8 cellular contexts compared by ENCODE assay signal in genomic region chrX:100685284-100685996, GRCh38. TPM values are rescaled to one million over a fixed set of nuclear protein-coding genes. Genes with fewer than 3 reads are reported as not detected.
DNase-seq lines count a peak whose midpoint lies in the region; ATAC-seq and TF ChIP-seq lines count a peak whose summit lies in the region.

No MANE protein-coding gene starts in this region.

- ATAC-seq in GM18858 (IDR thresholded peaks at IDR 0.05; ENCODE audit: unreplicated experiment): peak; percentile 72
- peak; percentile 56 for ATAC-seq in HG03103 (IDR thresholded peaks at IDR 0.05; ENCODE audit: low read depth, unreplicated experiment)

- H3K27me3 ChIP-seq in AG04450 (ENCODE audit: control insufficient read depth, insufficient read depth, low read length): no peaks in the 10 kb centered on the region

- H3K27ac ChIP-seq in AG04450 (ENCODE audit: low read depth, low read length): no peak overlapping the region
- no peak overlapping the region for H3K27ac ChIP-seq in caudate nucleus (ENCODE audit: low read depth, low read length)

- H3K4me3 ChIP-seq in AG04450 (ENCODE audit: low read depth, low read length) (no peak overlapping the region), WI38 (ENCODE audit: low read depth, low read length) (no peak overlapping the region)

- CTCF ChIA-PET in AG04450 (lab: Charles Lee): interaction anchor here (0.6 to 7.3 kb wide), 32 partner anchors 8 to 179 kb away, joined by 3 to 229 read pairs (median 4); partner anchors contain the start of gene SYTL4

- H3K9me3 ChIP-seq in AG04450 (ENCODE audit: control insufficient read depth, insufficient read depth, low read length): no peaks in the 10 kb centered on the region

- DNase-seq in AG04450 (ENCODE audit: low read depth, low spot score) (peak; percentile 37), NCI-H2171 treated with DMSO at 0.1 percent for 48 hours (lab: John Stamatoyannopoulos, UW) (peak; percentile 84), caudate nucleus (lab: John Stamatoyannopoulos, UW) (peak in 46 of 61 donors; percentile 0 to 86 (median 29)), kidney tubule cell (ENCODE audit: low spot score) (peak; percentile 79)
- peak; percentile 49 to 51 for DNase-seq in stimulated activated CD4-positive, alpha-beta T cell treated with anti-CD3 and anti-CD28 coated beads, Interleukin-4, amount 100 ng/mL, for 48 hours (ENCODE audit: low read depth in 2 of 2)

- POLR2A ChIA-PET in AG04450 (lab: Yijun Ruan, JAX): interaction anchor here (0.8 kb wide), 1 partner anchor 37 kb away, joined by 4 read pairs; no protein-coding TSS in a partner anchor

- TF ChIP-seq CTCF in AG04450 (IDR thresholded peaks at IDR 0.05; ENCODE audit: low read depth, low read length): peak; percentile 83
- TF ChIP-seq CTCF in WI38 (IDR thresholded peaks at IDR 0.05; ENCODE audit: low read depth, low read length): peak; percentile 78

RNA-seq across cellular contexts. Expression of gene SRPX2, which starts 41.4 kb away (rescaled TPM):
- polyA plus RNA-seq in AG04450 (2011; rRNA removed): 87.1 and 92.9 TPM in 2 replicates
- 49.2 and 73.1 TPM in 2 replicates for polyA minus RNA-seq in AG04450 (2011; rRNA and poly(A)+ RNA removed)

RNA-seq across cellular contexts. Expression of gene SYTL4, which starts 46.5 kb away (rescaled TPM):
- 4.3 and 5.3 TPM in 2 replicates for polyA plus RNA-seq in AG04450 (2011; rRNA removed)
- polyA minus RNA-seq in AG04450 (2011; rRNA and poly(A)+ RNA removed): 3.9 and 4.8 TPM in 2 replicates

RNA-seq across cellular contexts. Expression of gene TSPAN6, which starts 48.8 kb away (rescaled TPM):
- 38.4 and 49.1 TPM in 2 replicates for polyA plus RNA-seq in AG04450 (2011; rRNA removed)
- 11.9 and 19.9 TPM in 2 replicates for polyA minus RNA-seq in AG04450 (2011; rRNA and poly(A)+ RNA removed)

Comparison
In these comparisons a context has a peak if more than half of its experiments do, and no peak if none do; other contexts are left out.
1. DNase-seq: peak in every context shown above with its lines; median percentile 84 in NCI-H2171 treated with DMSO at 0.1 percent for 48 hours; 79 in kidney tubule cell; 50 in stimulated activated CD4-positive, alpha-beta T cell treated with anti-CD3 and anti-CD28 coated beads, Interleukin-4, amount 100 ng/mL, for 48 hours; 37 in AG04450; 29 in caudate nucleus.